19 cellular contexts compared by ENCODE assay signal in genomic region chr2:235928751-235929370, GRCh38.
"Had no signal": no experiment of that assay in that cellular context is flagged by ENCODE, and none has a peak within 500 bp of the region (broad histone marks: within the 10 kb centered on the region; RNA-seq: fewer than 3 reads in every experiment).

No MANE protein-coding gene starts in this region.

- H3K36me3 ChIP-seq: prostate gland, right atrium auricular region had no signal

- ATAC-seq: esophagus mucosa; gastrocnemius medialis; left ventricle myocardium superior; lower lobe of right lung; naive thymus-derived CD4-positive, alpha-beta T cell; stimulated activated naive B cell treated with anti-CD40 and anti-IgM and Interleukin-4, amounts not matched to agents 10 μg/mL and 1 μg/mL and 100 μg/mL, for 72 hours had no signal

- H3K27ac ChIP-seq: epithelial cell of prostate, gastrocnemius medialis, lower lobe of right lung, prostate gland, right atrium auricular region, sigmoid colon, transverse colon, vagina had no signal

- FAIRE-seq: keratinocyte, small intestine had no signal

- H3K4me1 ChIP-seq: gastrocnemius medialis, lower lobe of right lung, prostate gland, right atrium auricular region, sigmoid colon, transverse colon, vagina had no signal

- H3K9me3 ChIP-seq: gastrocnemius medialis, lower lobe of right lung, prostate gland, right atrium auricular region, sigmoid colon, transverse colon, vagina had no signal

- H3K27me3 ChIP-seq: gastrocnemius medialis, right atrium auricular region, sigmoid colon, transverse colon, vagina had no signal

- DNase-seq: cortex of kidney; effector CD4-positive, alpha-beta T cell; foreskin fibroblast; gastrocnemius medialis; left ventricle myocardium superior; lower lobe of right lung; naive thymus-derived CD4-positive, alpha-beta T cell; sigmoid colon; small intestine; stimulated activated CD4-positive, alpha-beta T cell treated with anti-CD3 and anti-CD28 coated beads, Interleukin-15, amount 100 ng/mL, for 24 hours; stimulated activated CD4-positive, alpha-beta T cell treated with anti-CD3 and anti-CD28 coated beads, Interleukin-2, amount 100 ng/mL, for 48 hours; stimulated activated naive B cell treated with anti-CD40 and anti-IgM and Interleukin-4, amounts not matched to agents 10 μg/mL and 1 μg/mL and 100 μg/mL, for 72 hours; transverse colon had no signal

- H3K4me3 ChIP-seq: gastrocnemius medialis, lower lobe of right lung, prostate gland, right atrium auricular region, sigmoid colon, transverse colon, vagina had no signal
